ENCODE assay signal across 16 cellular contexts in the genomic region with DNA sequence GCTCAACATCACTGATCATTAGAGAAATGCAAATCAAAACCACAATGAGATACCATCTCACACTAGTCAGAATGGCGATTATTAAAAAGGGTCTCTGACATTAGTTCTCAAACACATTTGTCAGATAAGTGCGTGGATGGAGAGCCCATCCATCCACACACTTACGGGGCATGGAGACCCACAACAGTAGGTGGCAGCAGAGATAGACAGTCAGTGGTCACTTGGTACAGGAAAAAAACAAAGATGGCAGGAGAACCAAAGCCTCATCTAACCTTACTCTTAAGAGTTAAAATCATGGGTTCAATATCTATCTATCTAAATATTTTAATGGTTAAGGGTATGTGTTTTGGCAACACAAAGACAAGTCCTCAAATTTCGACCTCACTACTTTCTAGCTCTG.
DNase-seq lines count a peak whose midpoint lies in the region; ATAC-seq and TF ChIP-seq lines count a peak whose summit lies in the region.
"Had no signal": no experiment of that assay in that cellular context is flagged by ENCODE, and none has a peak within 500 bp of the region (broad histone marks: within the 10 kb centered on the region; RNA-seq: fewer than 3 reads in every experiment).

No MANE protein-coding gene starts in this region.

- no peak for ATAC-seq in GM21717 (IDR thresholded peaks at IDR 0.05; ENCODE audit: unreplicated experiment)
- no peak for ATAC-seq in HG02973 (IDR thresholded peaks at IDR 0.05; ENCODE audit: unreplicated experiment)
- ATAC-seq: left cardiac atrium; naive thymus-derived CD4-positive, alpha-beta T cell had no signal

- DNase-seq in MCF 10A (ENCODE audit: unreplicated experiment): peak; percentile 8
- no peak for DNase-seq in breast epithelium (ENCODE audit: low spot score in 2 of 2)
- DNase-seq in NAMALWA (ENCODE audit: low spot score): peak; percentile 33
- peak; percentile 1 for DNase-seq in astrocyte of the spinal cord (ENCODE audit: low read depth, low spot score)
- DNase-seq in retinal pigment epithelial cell (ENCODE audit: low read depth): no peak
- DNase-seq in NCI-H524 (lab: John Stamatoyannopoulos, UW): no peak
- DNase-seq: activated T-cell treated with anti-CD3 and anti-CD28 coated beads, Interleukin-2, amount 50 U/mL, for 1 hour; dermis blood vessel endothelial cell; EL; left cardiac atrium; naive thymus-derived CD4-positive, alpha-beta T cell; NCI-H446 treated with DMSO at 0.1 percent for 48 hours; stimulated activated CD4-positive, alpha-beta T cell treated with anti-CD3 and anti-CD28 coated beads, Interleukin-4, amount 100 ng/mL, for 1 hour; stimulated activated naive CD4-positive, alpha-beta T cell had no signal

- no peak overlapping the region for H3K4me3 ChIP-seq in breast epithelium
- no peak overlapping the region for H3K4me3 ChIP-seq in astrocyte of the spinal cord (ENCODE audit: low read depth, low read length)
- H3K4me3 ChIP-seq in retinal pigment epithelial cell (ENCODE audit: low read length): no peak overlapping the region

- H3K27ac ChIP-seq in breast epithelium: no peak overlapping the region

- no TSS peak for BruUV-seq in MCF 10A (replicated peaks; lab: Mats Ljungman, UMichigan)

- no peaks in the 10 kb centered on the region for H3K4me1 Mint-ChIP-seq in MCF 10A (ENCODE audit: insufficient read depth, unreplicated experiment)
- H3K4me1 Mint-ChIP-seq: naive thymus-derived CD4-positive, alpha-beta T cell had no signal

- CTCF ChIA-PET in MCF 10A (lab: Yijun Ruan, JAX): interaction anchor here (0.6 kb wide), 1 partner anchor 257 kb away, joined by 3 read pairs; no protein-coding TSS in a partner anchor

- H3K4me3 Mint-ChIP-seq in MCF 10A (ENCODE audit: unreplicated experiment): no peak overlapping the region
- H3K4me3 Mint-ChIP-seq: naive thymus-derived CD4-positive, alpha-beta T cell had no signal

- no peaks in the 10 kb centered on the region for H3K36me3 ChIP-seq in breast epithelium

- no peaks in the 10 kb centered on the region for H3K27me3 Mint-ChIP-seq in MCF 10A (ENCODE audit: insufficient read depth, unreplicated experiment)
- H3K27me3 Mint-ChIP-seq: naive thymus-derived CD4-positive, alpha-beta T cell had no signal

- H3K36me3 Mint-ChIP-seq in MCF 10A (ENCODE audit: insufficient read depth, unreplicated experiment): no peaks in the 10 kb centered on the region
- H3K36me3 Mint-ChIP-seq: naive thymus-derived CD4-positive, alpha-beta T cell had no signal

- in situ Hi-C loops in astrocyte of the spinal cord (cut with HindIII; ENCODE audit: low sequenced_read_pairs): no loop called here

- intact Hi-C loops in MCF 10A (cut with micrococcal nuclease) (no loop called here), breast epithelium (cut with DNase I; ENCODE audit: low total_unique reads) (no loop called here)

- no peak overlapping the region for H3K27ac Mint-ChIP-seq in MCF 10A (ENCODE audit: low read depth, unreplicated experiment)
- H3K27ac Mint-ChIP-seq: naive thymus-derived CD4-positive, alpha-beta T cell had no signal

- no peaks in the 10 kb centered on the region for H3K9me3 Mint-ChIP-seq in MCF 10A (ENCODE audit: unreplicated experiment)

- no peaks in the 10 kb centered on the region for H3K27me3 ChIP-seq in breast epithelium

- no peak for TF ChIP-seq CTCF in MCF 10A (IDR thresholded peaks at IDR 0.05; ENCODE audit: unreplicated experiment)
- no peak for TF ChIP-seq CTCF in breast epithelium (IDR thresholded peaks at IDR 0.05)
- peak; percentile 35 for TF ChIP-seq CTCF in astrocyte of the spinal cord (IDR thresholded peaks at IDR 0.05; ENCODE audit: low read depth, low read length)
- TF ChIP-seq CTCF in retinal pigment epithelial cell (conservative IDR thresholded peaks at IDR 0.05; ENCODE audit: low read depth, low read length): peak; percentile 36

- no peaks in the 10 kb centered on the region for H3K4me1 ChIP-seq in breast epithelium

- TF ChIP-seq POLR2A in breast epithelium (IDR thresholded peaks at IDR 0.05): no peak

- POLR2A ChIA-PET in MCF 10A (lab: Yijun Ruan, JAX): interaction anchor here (0.5 kb wide), 1 partner anchor 27 kb away, joined by 3 read pairs; no protein-coding TSS in a partner anchor

- peaks cover 0 to 7% of the 10 kb centered on the region in 2 donors for H3K9me3 ChIP-seq in breast epithelium

Comparison
In these comparisons a context has a peak if more than half of its experiments do, and no peak if none do; other contexts are left out.
1. DNase-seq: peak in MCF 10A (single experiment), NAMALWA (single experiment) and astrocyte of the spinal cord (single experiment); none in breast epithelium (0 of 2), retinal pigment epithelial cell (single experiment) and NCI-H524 (0 of 2).
2. CTCF ChIP-seq: peak in astrocyte of the spinal cord (single experiment) and retinal pigment epithelial cell (single experiment); none in MCF 10A (single experiment) and breast epithelium (0 of 3).